ENCODE assay signal across 14 cellular contexts in the genomic region with DNA sequence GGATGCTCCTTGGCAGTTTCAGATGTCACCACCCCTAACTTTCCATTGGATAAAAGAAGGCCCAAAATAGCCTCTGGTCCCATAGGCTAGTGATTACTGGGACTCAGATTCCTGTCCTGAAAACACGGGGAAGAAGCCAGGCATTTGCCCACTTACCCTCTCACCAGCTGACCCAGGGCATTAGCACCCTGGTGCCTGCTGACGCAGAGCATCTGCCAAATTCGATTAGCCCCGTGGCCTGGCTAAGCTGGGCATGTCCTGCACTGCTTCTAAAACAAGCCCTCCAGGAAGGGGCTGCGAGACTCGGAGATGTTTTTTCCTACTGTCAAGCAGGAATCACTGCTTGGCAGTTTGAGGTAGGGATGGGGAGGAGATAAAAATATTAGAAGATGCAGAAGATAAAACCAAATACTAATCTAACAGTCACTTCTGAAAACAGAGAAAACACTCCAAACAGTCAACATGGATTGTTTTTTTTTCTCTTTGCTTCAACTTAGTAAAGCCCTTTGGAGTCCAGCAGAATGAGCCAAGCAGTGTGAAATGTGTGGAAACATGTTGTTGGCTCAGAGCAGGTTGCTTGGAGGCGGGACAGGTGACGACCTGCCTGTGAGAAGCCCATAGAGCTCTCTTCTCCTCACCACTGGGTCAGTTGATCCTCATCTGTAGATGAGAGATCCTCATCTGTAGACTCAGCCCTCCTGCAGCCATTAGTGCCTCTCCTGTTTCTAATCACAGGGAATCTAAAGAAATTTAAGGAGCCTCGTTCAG. TPM values are rescaled to one million over a fixed set of nuclear protein-coding genes. Genes with fewer than 3 reads are reported as not detected.
"Had no signal": no experiment of that assay in that cellular context is flagged by ENCODE, and none has a peak within 500 bp of the region (broad histone marks: within the 10 kb centered on the region; RNA-seq: fewer than 3 reads in every experiment).

No MANE protein-coding gene starts in this region.

- DNase-seq: activated CD4-positive, alpha-beta T cell treated with anti-CD3 and anti-CD28 coated beads, Interleukin-2, amount 50 U/mL, for 48 hours; activated CD8-positive, alpha-beta memory T cell treated with anti-CD3 and anti-CD28 coated beads, Interleukin-2, amount 10 ng/mL, durations not matched to agents 7 days and 5 days; activated effector memory CD4-positive, alpha-beta T cell treated with anti-CD3 and anti-CD28 coated beads, Interleukin-2, amount 50 U/mL, for 16 hours; activated naive CD8-positive, alpha-beta T cell treated with anti-CD3 and anti-CD28 coated beads for 36 hours; activated T-cell treated with anti-CD3 and anti-CD28 coated beads, Interleukin-2, amount 50 U/mL, for 24 hours; anterior cingulate cortex; effector CD4-positive, alpha-beta T cell; hypothalamus; T-helper 17 cell; thyroid gland had no signal

- H3K4me3 ChIP-seq: thyroid gland, vagina had no signal

- H3K9me3 ChIP-seq: thyroid gland, vagina had no signal

- H3K27ac ChIP-seq: thyroid gland, vagina had no signal

- H3K36me3 ChIP-seq: thyroid gland, vagina had no signal

- H3K4me1 ChIP-seq: thyroid gland, vagina had no signal

- FAIRE-seq: colon had no signal

- H3K27me3 ChIP-seq: thyroid gland, vagina had no signal

- ATAC-seq: activated CD4-positive, CD25-positive, alpha-beta regulatory T cell treated with anti-CD3 and anti-CD28 coated beads, Interleukin-2, amount 50 U/mL, for 24 hours; activated CD8-positive, alpha-beta memory T cell treated with anti-CD3 and anti-CD28 coated beads, Interleukin-2, amount 10 ng/mL, durations not matched to agents 7 days and 5 days; T-helper 17 cell had no signal

RNA-seq across cellular contexts. Expression of a gene that starts 54.0 kb away (rescaled TPM):
- total RNA-seq: activated CD8-positive, alpha-beta memory T cell treated with anti-CD3 and anti-CD28 coated beads, Interleukin-2, amount 10 ng/mL, durations not matched to agents 7 days and 5 days; activated naive CD8-positive, alpha-beta T cell treated with anti-CD3 and anti-CD28 coated beads for 36 hours; T-helper 17 cell had no signal
- polyA plus RNA-seq: neural cell had no signal
